12 cellular contexts compared by ENCODE assay signal in the genomic region with DNA sequence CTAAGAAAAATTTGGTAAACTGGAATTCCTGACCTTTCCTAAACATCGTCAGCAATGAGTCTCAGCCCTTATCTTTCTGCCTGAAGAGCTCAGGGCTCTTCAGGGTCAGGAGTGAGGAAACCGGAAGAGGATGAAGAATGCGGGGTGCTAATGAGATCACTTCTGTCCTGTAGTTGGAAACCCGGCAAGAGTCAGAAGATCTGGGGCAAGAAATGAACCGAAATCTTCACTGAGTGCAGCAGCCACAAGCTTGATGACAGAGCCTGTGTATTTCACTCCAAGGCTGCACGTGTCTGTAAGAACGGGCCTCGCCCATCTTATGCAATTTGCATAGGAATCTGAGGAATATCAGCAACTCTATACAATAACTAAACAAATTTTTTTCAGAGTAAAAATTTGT.
DNase-seq lines count a peak whose midpoint lies in the region; ATAC-seq and TF ChIP-seq lines count a peak whose summit lies in the region.
"Had no signal": no experiment of that assay in that cellular context is flagged by ENCODE, and none has a peak within 500 bp of the region (broad histone marks: within the 10 kb centered on the region; RNA-seq: fewer than 3 reads in every experiment).

No MANE protein-coding gene starts in this region.

- H3K27ac ChIP-seq in right lobe of liver = peak overlapping the region in 2 of 3 donors; percentile 51 to 63
- H3K27ac ChIP-seq in suprapubic skin = peak overlapping the region; percentile 67
- H3K27ac ChIP-seq: VCaP had no signal

- no peaks in the 10 kb centered on the region for H3K36me3 ChIP-seq in right lobe of liver
- H3K36me3 ChIP-seq in suprapubic skin = no peaks in the 10 kb centered on the region

- no peak for TF ChIP-seq EP300 in suprapubic skin (IDR thresholded peaks at IDR 0.05)

- no peaks in the 10 kb centered on the region for H3K9me3 ChIP-seq in right lobe of liver
- no peaks in the 10 kb centered on the region for H3K9me3 ChIP-seq in suprapubic skin
- H3K9me3 ChIP-seq: Caco-2 had no signal

- H3K4me3 ChIP-seq in NB4 (ENCODE audit: low read depth, low read length) (no peak overlapping the region), choroid plexus epithelial cell (ENCODE audit: low read depth, low read length) (no peak overlapping the region), right lobe of liver (no peak overlapping the region), suprapubic skin (no peak overlapping the region)

- ATAC-seq in right lobe of liver = peak; percentile 46 to 62 (median 54)

- DNase-seq in NB4 (ENCODE audit: low read depth) = peak; percentile 72
- DNase-seq in choroid plexus epithelial cell (ENCODE audit: low read depth) = peak; percentile 84
- no peak for DNase-seq in right lobe of liver
- no peak for DNase-seq in suprapubic skin (ENCODE audit: low spot score in 2 of 2)
- DNase-seq in NCI-H526 (lab: John Stamatoyannopoulos, UW) = no peak
- no peak for DNase-seq in kidney glomerular epithelial cell (lab: John Stamatoyannopoulos, UW)
- no peak for DNase-seq in NCI-H187 (lab: John Stamatoyannopoulos, UW)
- DNase-seq in ureter (ENCODE audit: low spot score) = no peak
- DNase-seq: Caco-2, HCEC 1CT, KG1 had no signal

- TF ChIP-seq POLR2A in NB4 (IDR thresholded peaks at IDR 0.05; ENCODE audit: extremely low read depth, insufficient read length) (no peak), right lobe of liver (IDR thresholded peaks at IDR 0.05) (no peak), suprapubic skin (IDR thresholded peaks at IDR 0.05) (no peak)

- H3K4me1 ChIP-seq in right lobe of liver = no peaks in the 10 kb centered on the region
- peaks cover 26% of the 10 kb centered on the region for H3K4me1 ChIP-seq in suprapubic skin
- H3K4me1 ChIP-seq: Caco-2 had no signal

- H3K27me3 ChIP-seq in right lobe of liver (no peaks in the 10 kb centered on the region), suprapubic skin (no peaks in the 10 kb centered on the region)

- intact Hi-C loops in right lobe of liver (cut with DNase I) = no loop called here

- 51% methylated on average over 8 of the region's 8 CpGs for WGBS in right lobe of liver (ENCODE audit: insufficient coverage, low coverage, low lambda C conversion rate, missing lambda C conversion rate)
- 38% methylated on average over 8 of the region's 8 CpGs for whole genome bisulfite sequencing in suprapubic skin

- TF ChIP-seq CTCF in NB4 (IDR thresholded peaks at IDR 0.05; ENCODE audit: low read depth, low read length) = no peak
- TF ChIP-seq CTCF in choroid plexus epithelial cell (conservative IDR thresholded peaks at IDR 0.05; ENCODE audit: low read depth, low read length) = no peak
- TF ChIP-seq CTCF in right lobe of liver (IDR thresholded peaks at IDR 0.05) = no peak
- TF ChIP-seq CTCF in suprapubic skin (IDR thresholded peaks at IDR 0.05) = no peak

Comparison
In these comparisons a context has a peak if more than half of its experiments do, and no peak if none do; other contexts are left out.
1. DNase-seq: peak in NB4 (single experiment) and choroid plexus epithelial cell (single experiment); none in right lobe of liver (0 of 3), suprapubic skin (0 of 2), NCI-H526 (0 of 2), kidney glomerular epithelial cell (single experiment), NCI-H187 (0 of 2) and ureter (single experiment).